In genomic region chr7:24731313-24731712, GRCh38 we compare ENCODE assay signal across 19 cellular contexts. TPM values are rescaled to one million over a fixed set of nuclear protein-coding genes. Genes with fewer than 3 reads are reported as not detected.
DNase-seq lines count a peak whose midpoint lies in the region; ATAC-seq, FAIRE-seq and TF ChIP-seq lines count a peak whose summit lies in the region.
"Had no signal": no experiment of that assay in that cellular context is flagged by ENCODE, and none has a peak within 500 bp of the region (broad histone marks: within the 10 kb centered on the region; RNA-seq: fewer than 3 reads in every experiment).

No MANE protein-coding gene starts in this region.

- no peak overlapping the region for H4K91ac ChIP-seq in trophoblast cell (ENCODE audit: low read depth, low read length)

- H2AFZ ChIP-seq in trophoblast cell (ENCODE audit: insufficient read depth, low read length, poor library complexity), result no peak overlapping the region

- no peaks in the 10 kb centered on the region for H3K9me3 ChIP-seq in right atrium auricular region
- H3K9me3 ChIP-seq in left ventricle myocardium inferior (replicated peaks), result no peaks in the 10 kb centered on the region
- H3K9me3 ChIP-seq in trophoblast cell (ENCODE audit: insufficient read depth, low read depth, low read length), result no peaks in the 10 kb centered on the region
- H3K9me3 ChIP-seq in right lobe of liver, result no peaks in the 10 kb centered on the region

- peak overlapping the region; percentile 55 for H2AK5ac ChIP-seq in trophoblast cell (ENCODE audit: low read length)

- no peak overlapping the region for H4K8ac ChIP-seq in trophoblast cell (ENCODE audit: low read depth, low read length)

- H2BK12ac ChIP-seq in trophoblast cell (ENCODE audit: low read length), result no peak overlapping the region

- no peak for TF ChIP-seq POLR2A in lower leg skin (IDR thresholded peaks at IDR 0.05)
- no peak for TF ChIP-seq POLR2A in H54 (IDR thresholded peaks at IDR 0.05; ENCODE audit: low read depth, low read length)
- no peak for TF ChIP-seq POLR2A in right lobe of liver (IDR thresholded peaks at IDR 0.05)

- no peak for FAIRE-seq in H54 (lab: Jason Lieb, UNC)
- FAIRE-seq: GM12891, GM18507 had no signal

- no peak overlapping the region for H2BK120ac ChIP-seq in trophoblast cell (ENCODE audit: insufficient read depth, low read length, poor library complexity)

- peak; percentile 57 for DNase-seq in right atrium auricular region (ENCODE audit: low spot score)
- DNase-seq in left ventricle myocardium inferior, result no peak
- DNase-seq in lower leg skin (ENCODE audit: low spot score in 2 of 2), result peak; percentile 10 to 63
- no peak for DNase-seq in trophoblast cell
- no peak for DNase-seq in NCI-H446 (lab: John Stamatoyannopoulos, UW)
- no peak for DNase-seq in H54 (ENCODE audit: insufficient read length, low spot score)
- no peak for DNase-seq in right lobe of liver
- DNase-seq: C1 segment of cervical spinal cord; Calu3; CD4-positive, alpha-beta memory T cell; COR-L47; DMS53; DMS79 treated with DMSO at 0.1 percent for 48 hours; GF-D8; GOT3; H9 had no signal

- H3K36me3 ChIP-seq in right atrium auricular region, result no peaks in the 10 kb centered on the region
- H3K36me3 ChIP-seq in left ventricle myocardium inferior, result no peaks in the 10 kb centered on the region
- peaks cover 0 to 3% of the 10 kb centered on the region in 2 experiments for H3K36me3 ChIP-seq in trophoblast cell (ENCODE audit: control insufficient read depth in 1 of 2, insufficient read depth in 2 of 2, low read length in 2 of 2)
- no peaks in the 10 kb centered on the region for H3K36me3 ChIP-seq in right lobe of liver

- H3K79me1 ChIP-seq in trophoblast cell (ENCODE audit: low read length), result peaks cover 7% of the 10 kb centered on the region

- H3K14ac ChIP-seq in trophoblast cell (ENCODE audit: low read length), result no peak overlapping the region

- no peak overlapping the region for H3K23ac ChIP-seq in trophoblast cell (ENCODE audit: low read length)

- no peak overlapping the region for H4K12ac ChIP-seq in trophoblast cell (ENCODE audit: low read depth, low read length)

- no peak overlapping the region for H2BK5ac ChIP-seq in trophoblast cell (ENCODE audit: low read depth, low read length, poor library complexity)

- H3K4me3 ChIP-seq in right atrium auricular region, result no peak overlapping the region
- H3K4me3 ChIP-seq in left ventricle myocardium inferior, result no peak overlapping the region
- H3K4me3 ChIP-seq in lower leg skin (ENCODE audit: low read depth, poor library complexity, severe bottlenecking), result no peak overlapping the region
- no peak overlapping the region for H3K4me3 ChIP-seq in trophoblast cell (ENCODE audit: low read depth, low read length)
- no peak overlapping the region for H3K4me3 ChIP-seq in right lobe of liver

- H3K27ac ChIP-seq in right atrium auricular region (no peak overlapping the region), left ventricle myocardium inferior (replicated peaks) (no peak overlapping the region), trophoblast cell (ENCODE audit: low read depth, low read length) (no peak overlapping the region), right lobe of liver (no peak overlapping the region)

- no peaks in the 10 kb centered on the region for H3K27me3 ChIP-seq in right atrium auricular region
- no peaks in the 10 kb centered on the region for H3K27me3 ChIP-seq in left ventricle myocardium inferior (ENCODE audit: low read depth)
- H3K27me3 ChIP-seq in trophoblast cell (ENCODE audit: insufficient read depth, low read length), result no peaks in the 10 kb centered on the region
- no peaks in the 10 kb centered on the region for H3K27me3 ChIP-seq in right lobe of liver

- H3K79me2 ChIP-seq in trophoblast cell (ENCODE audit: control insufficient read depth, insufficient read depth, low read length, poor library complexity), result peaks cover 3% of the 10 kb centered on the region

- TF ChIP-seq CTCF in right atrium auricular region (IDR thresholded peaks at IDR 0.05) (no peak), left ventricle myocardium inferior (IDR thresholded peaks at IDR 0.05; ENCODE audit: borderline replicate concordance) (no peak), lower leg skin (IDR thresholded peaks at IDR 0.05) (no peak), right lobe of liver (IDR thresholded peaks at IDR 0.05) (no peak)

- intact Hi-C loops in left ventricle myocardium inferior (cut with micrococcal nuclease) (no loop called here), lower leg skin (cut with DNase I; ENCODE audit: low total_unique reads) (no loop called here), right lobe of liver (cut with DNase I) (no loop called here)

- H3K4me1 ChIP-seq in right atrium auricular region (peaks cover 0 to 17% of the 10 kb centered on the region in 2 donors), left ventricle myocardium inferior (peaks cover 21% of the 10 kb centered on the region), trophoblast cell (ENCODE audit: control insufficient read depth in 1 of 2, insufficient read depth in 2 of 2, low read length in 2 of 2) (peaks cover 12 to 19% of the 10 kb centered on the region in 2 experiments), right lobe of liver (peaks cover 0 to 7% (median 0%) of the 10 kb centered on the region in 4 donors)

- no peak overlapping the region for H3K18ac ChIP-seq in trophoblast cell (ENCODE audit: low read length)

- H3K9ac ChIP-seq in trophoblast cell (ENCODE audit: low read length), result no peak overlapping the region

- no peak overlapping the region for H3K4ac ChIP-seq in trophoblast cell (ENCODE audit: low read depth, low read length)

- 95 to 96% methylated on average over 12 to 13 of the region's 13 CpGs for WGBS in lower leg skin, 2 donors
- WGBS in trophoblast cell (ENCODE audit: extremely low coverage, insufficient coverage, insufficient read length), result no CpG with 5 or more reads among the region's 13 CpGs
- 81% methylated on average over 8 of the region's 13 CpGs for WGBS in right lobe of liver (ENCODE audit: insufficient coverage, low coverage, low lambda C conversion rate, missing lambda C conversion rate)

- no peak overlapping the region for H3K4me2 ChIP-seq in trophoblast cell (ENCODE audit: low read length)

- ATAC-seq in right lobe of liver, result no peak
- ATAC-seq: HCT116 had no signal

RNA-seq across cellular contexts. Expression of gene GSDME, which starts 26.0 kb away (rescaled TPM):
- 10 to 100 TPM in 1 of 2 donors, 1 to 10 TPM in 1; 7.7 to 11.9 TPM for total RNA-seq in right atrium auricular region
- total RNA-seq in left ventricle myocardium inferior, result 5.6 TPM
- total RNA-seq in lower leg skin, result 1 to 10 TPM in 3 of 4 donors, under 1 TPM in 1; 0.42 to 9.2 (median 2.1) TPM
- 22.7 and 23.9 TPM in 2 replicates for polyA plus RNA-seq in trophoblast cell (2013)
- total RNA-seq in right lobe of liver, result 10 to 100 TPM in 1 of 6 experiments, 1 to 10 TPM in 5; 3.1 to 10.2 (median 5.8) TPM

Comparison
In these comparisons a context has a peak if more than half of its experiments do, and no peak if none do; other contexts are left out.
1. DNase-seq: peak in right atrium auricular region (single experiment) and lower leg skin (2 of 2); none in left ventricle myocardium inferior (single experiment), trophoblast cell (0 of 2), NCI-H446 (0 of 2), H54 (single experiment) and right lobe of liver (0 of 3).